ENCODE assay signal across 12 cellular contexts in the genomic region with DNA sequence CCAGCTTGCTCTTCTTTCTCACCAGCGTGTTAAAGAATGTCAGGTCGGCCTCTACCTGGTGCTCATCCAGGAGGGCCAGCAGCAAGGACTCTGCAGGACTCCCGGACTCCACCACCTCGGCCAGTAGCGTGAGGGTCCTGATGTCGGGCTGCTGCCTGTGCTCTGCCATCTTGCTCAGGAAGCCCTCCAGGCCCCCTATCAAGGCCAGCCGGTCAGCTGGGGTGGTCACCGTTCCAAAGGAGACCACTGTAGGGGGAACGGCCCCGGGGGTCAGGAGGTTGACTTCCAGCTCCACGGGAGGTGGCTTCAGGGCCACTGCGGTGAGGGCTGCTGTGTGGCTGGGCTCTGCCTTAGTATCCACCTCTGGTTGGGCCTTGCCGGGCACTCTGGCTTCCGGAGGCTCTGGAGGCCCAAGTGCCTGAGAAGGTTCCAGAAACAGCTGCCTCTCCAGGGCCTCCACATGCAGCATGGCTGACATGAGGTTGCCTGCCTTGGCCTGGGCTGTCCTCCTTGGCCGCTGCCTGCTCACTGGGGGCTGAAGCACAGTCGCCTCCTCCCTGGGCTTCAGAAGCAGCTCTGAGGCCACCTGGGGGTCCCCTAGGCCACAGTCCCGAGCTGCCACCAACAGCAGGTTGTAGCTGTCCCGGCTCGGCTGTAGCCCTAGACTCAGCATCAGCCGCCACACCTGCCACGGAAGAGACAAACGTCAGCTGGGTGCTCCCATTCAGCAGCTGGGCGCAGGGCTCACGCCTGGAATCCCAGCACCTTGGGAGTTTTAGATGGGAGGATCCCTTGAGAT. TPM values are rescaled to one million over a fixed set of nuclear protein-coding genes. Genes with fewer than 3 reads are reported as not detected.
DNase-seq lines count a peak whose midpoint lies in the region; ATAC-seq and TF ChIP-seq lines count a peak whose summit lies in the region.
"Had no signal": no experiment of that assay in that cellular context is flagged by ENCODE, and none has a peak within 500 bp of the region (broad histone marks: within the 10 kb centered on the region; RNA-seq: fewer than 3 reads in every experiment).

No MANE protein-coding gene starts in this region.

- H3K9me3 ChIP-seq in Caco-2 (no peaks in the 10 kb centered on the region), H9 (ENCODE audit: control insufficient read depth, low read depth, low read length) (no peaks in the 10 kb centered on the region), upper lobe of right lung (no peaks in the 10 kb centered on the region)

- no peak overlapping the region for H2BK120ac ChIP-seq in H9 (ENCODE audit: low read depth, low read length, poor library complexity, severe bottlenecking)

- H3K56ac ChIP-seq in H9 (ENCODE audit: insufficient read length, low read depth, low read length): no peak overlapping the region

- no peaks in the 10 kb centered on the region for H3K23me2 ChIP-seq in H9 (ENCODE audit: insufficient read length, low read depth, low read length, poor library complexity, severe bottlenecking)

- H3T11ph ChIP-seq in H9 (ENCODE audit: low read length): no peak overlapping the region

- H3K4me1 Mint-ChIP-seq in Caco-2 (ENCODE audit: low read depth, unreplicated experiment): peaks cover 9% of the 10 kb centered on the region
- H3K4me1 Mint-ChIP-seq in H9: peaks cover 8% of the 10 kb centered on the region in 2 experiments
- H3K4me1 Mint-ChIP-seq: CD14-positive monocyte had no signal

- TF ChIP-seq CTCF in Caco-2 (IDR thresholded peaks at IDR 0.05; ENCODE audit: insufficient read depth in 1 of 2, low read depth in 1 of 2, low read length in 1 of 2, severe bottlenecking in 1 of 2, unreplicated experiment in 1 of 2) (no peak), H9 (conservative IDR thresholded peaks at IDR 0.05) (no peak), foreskin keratinocyte (conservative IDR thresholded peaks at IDR 0.05) (no peak), upper lobe of right lung (IDR thresholded peaks at IDR 0.05) (no peak)

- H3K36me3 ChIP-seq in Caco-2 (ENCODE audit: control insufficient read depth, insufficient read depth, low read length) (peaks cover 18% of the 10 kb centered on the region), upper lobe of right lung (peaks cover 67% of the 10 kb centered on the region)

- H3K9ac ChIP-seq in H9 (ENCODE audit: extremely low read depth, insufficient read length, low read length): no peak overlapping the region

- CTCF ChIA-PET in Caco-2 (lab: Charles Lee): no interaction called here

- no peak overlapping the region for H3K23ac ChIP-seq in H9 (ENCODE audit: insufficient read length, low read depth, low read length)

- no peak overlapping the region for H2BK15ac ChIP-seq in H9 (ENCODE audit: low read depth, low read length)

- no peak overlapping the region for H4K91ac ChIP-seq in H9 (ENCODE audit: insufficient read length, low read depth, low read length)

- no peak overlapping the region for H2BK20ac ChIP-seq in H9 (ENCODE audit: low read depth, low read length, poor library complexity, severe bottlenecking)

- H4K20me1 ChIP-seq in H9 (ENCODE audit: control insufficient read depth, insufficient read depth, insufficient read length): no peaks in the 10 kb centered on the region

- H3K4me3 Mint-ChIP-seq in Caco-2 (ENCODE audit: unreplicated experiment) (no peak overlapping the region), H9 (no peak overlapping the region)
- H3K4me3 Mint-ChIP-seq: CD14-positive monocyte; CD8-positive, alpha-beta T cell had no signal

- no peak overlapping the region for H4K5ac ChIP-seq in H9 (ENCODE audit: insufficient read length, low read depth, low read length)

- no peaks in the 10 kb centered on the region for H3K79me1 ChIP-seq in H9 (ENCODE audit: insufficient read depth, low read depth, low read length, poor library complexity, severe bottlenecking)

- H3K27ac Mint-ChIP-seq in Caco-2 (ENCODE audit: unreplicated experiment) (peak overlapping the region; percentile 66), H9 (peak overlapping the region in 2 of 3 experiments; percentile 61 to 76; a peak in 1 of 7 replicates)
- H3K27ac Mint-ChIP-seq: CD8-positive, alpha-beta T cell had no signal

- H2AK5ac ChIP-seq in H9 (ENCODE audit: insufficient read length, low read length): no peak overlapping the region

- no peak overlapping the region for H3K4me2 ChIP-seq in H9 (ENCODE audit: insufficient read depth, insufficient read length, low read length)

- ATAC-seq in foreskin keratinocyte (peak; percentile 18), upper lobe of right lung (peak; percentile 14)
- ATAC-seq: CD8-positive, alpha-beta T cell; HCT116 had no signal

- WGBS in H9 (ENCODE audit: extremely low coverage, insufficient read length, low lambda C conversion rate): no CpG with 5 or more reads among the region's 24 CpGs

- POLR2A ChIA-PET in Caco-2 (lab: Charles Lee): no interaction called here

- H3K18ac ChIP-seq in H9 (ENCODE audit: insufficient read length, low read depth, low read length): no peak overlapping the region

- no peak overlapping the region for H3K4ac ChIP-seq in H9 (ENCODE audit: low read depth, low read length)

- no peak overlapping the region for H2BK12ac ChIP-seq in H9 (ENCODE audit: insufficient read length, low read depth, low read length)

- no peaks in the 10 kb centered on the region for H3K27me3 Mint-ChIP-seq in Caco-2 (ENCODE audit: insufficient read depth, unreplicated experiment)
- no peaks in the 10 kb centered on the region for H3K27me3 Mint-ChIP-seq in H9 (ENCODE audit: low read depth)

- H3K36me3 Mint-ChIP-seq in Caco-2 (ENCODE audit: insufficient read depth, unreplicated experiment): peaks cover 90% of the 10 kb centered on the region
- H3K36me3 Mint-ChIP-seq in H9 (ENCODE audit: insufficient read depth in 1 of 3, low read depth in 3 of 3): peaks cover 54 to 79% (median 73%) of the 10 kb centered on the region in 3 experiments

- no peaks in the 10 kb centered on the region for H3K27me3 ChIP-seq in Caco-2 (replicated peaks; ENCODE audit: control insufficient read depth, insufficient read depth, low read length)
- H3K27me3 ChIP-seq in H9 (ENCODE audit: insufficient read depth, low read length): no peaks in the 10 kb centered on the region
- no peaks in the 10 kb centered on the region for H3K27me3 ChIP-seq in foreskin keratinocyte
- no peaks in the 10 kb centered on the region for H3K27me3 ChIP-seq in upper lobe of right lung

- H3K27ac ChIP-seq in H9 (ENCODE audit: insufficient read length, low read depth, low read length) (no peak overlapping the region), foreskin keratinocyte (no peak overlapping the region), upper lobe of right lung (no peak overlapping the region)
- H3K27ac ChIP-seq: HL-60 had no signal

- H3K4me1 ChIP-seq in Caco-2 (peaks cover 24% of the 10 kb centered on the region), H9 (ENCODE audit: insufficient read depth, low read length) (no peaks in the 10 kb centered on the region), foreskin keratinocyte (no peaks in the 10 kb centered on the region), upper lobe of right lung (no peaks in the 10 kb centered on the region)

- intact Hi-C loops in Caco-2 (cut with micrococcal nuclease; ENCODE audit: unreplicated experiment): no loop called here
- intact Hi-C loops in upper lobe of right lung (cut with DNase I): no loop called here

- no peak overlapping the region for H3K4me3 ChIP-seq in Caco-2 (ENCODE audit: low read depth, low read length)
- no peak overlapping the region for H3K4me3 ChIP-seq in upper lobe of right lung

- H4K8ac ChIP-seq in H9 (replicated peaks; ENCODE audit: insufficient read length, low read depth, low read length): no peak overlapping the region

- H2AFZ ChIP-seq in H9 (ENCODE audit: low read length): no peak overlapping the region

- H3K9me3 Mint-ChIP-seq in Caco-2 (ENCODE audit: unreplicated experiment) (no peaks in the 10 kb centered on the region), H9 (no peaks in the 10 kb centered on the region)
- H3K9me3 Mint-ChIP-seq: CD8-positive, alpha-beta T cell had no signal

- no peaks in the 10 kb centered on the region for H3K79me2 ChIP-seq in H9 (ENCODE audit: insufficient read depth, low read length)

- no peak overlapping the region for H2BK5ac ChIP-seq in H9 (ENCODE audit: insufficient read length, low read length)

- H3K14ac ChIP-seq in H9 (ENCODE audit: insufficient read depth, low read length): no peak overlapping the region; the same call in 1 of the 2 replicates

- DNase-seq in Caco-2 (no peak), H9 (no peak), foreskin keratinocyte (no peak), upper lobe of right lung (no peak), NCI-H82 (lab: John Stamatoyannopoulos, UW) (no peak), DMS79 treated with DMSO at 0.1 percent for 48 hours (lab: John Stamatoyannopoulos, UW) (no peak)
- DNase-seq: CD8-positive, alpha-beta T cell; COR-L47; GF-D8 had no signal

- no TSS peak for BruUV-seq in Caco-2 (replicated peaks; lab: Mats Ljungman, UMichigan)

RNA-seq across cellular contexts. Expression of gene PTCD1, which starts 13.5 kb away (rescaled TPM):
- 59.6 TPM in 2 replicates for total RNA-seq in Caco-2 (2022)
- total RNA-seq in H9 (2021): 12.8 and 14.1 TPM in 2 replicates
- 5.1 and 5.3 TPM in 2 replicates for total RNA-seq in foreskin keratinocyte
- 3.1 and 3.3 TPM in 2 replicates for polyA plus RNA-seq in foreskin keratinocyte
- 7.5 TPM for total RNA-seq in upper lobe of right lung

RNA-seq across cellular contexts. Expression of gene CPSF4, which starts 13.6 kb away (rescaled TPM):
- 133 and 158 TPM in 2 replicates for total RNA-seq in Caco-2 (2022)
- total RNA-seq in H9 (2021): 96.2 and 98.2 TPM in 2 replicates
- total RNA-seq in foreskin keratinocyte: 37.1 and 38.1 TPM in 2 replicates
- polyA plus RNA-seq in foreskin keratinocyte: 39.7 and 41.8 TPM in 2 replicates
- 26.9 TPM for total RNA-seq in upper lobe of right lung

RNA-seq across cellular contexts. Expression of gene BUD31, which starts 16.4 kb away (rescaled TPM):
- total RNA-seq in Caco-2 (2022) (199 and 220 TPM in 2 replicates), H9 (2021) (104 TPM in 2 replicates), foreskin keratinocyte (111 and 122 TPM in 2 replicates), upper lobe of right lung (72.0 TPM)
- polyA plus RNA-seq in foreskin keratinocyte: 140 and 156 TPM in 2 replicates

RNA-seq across cellular contexts. Expression of gene PDAP1, which starts 16.7 kb away (rescaled TPM):
- total RNA-seq in Caco-2 (2022): 180 and 191 TPM in 2 replicates
- total RNA-seq in H9 (2021): 150 and 160 TPM in 2 replicates
- 126 and 147 TPM in 2 replicates for total RNA-seq in foreskin keratinocyte
- polyA plus RNA-seq in foreskin keratinocyte: 288 and 315 TPM in 2 replicates
- 76.4 TPM for total RNA-seq in upper lobe of right lung

RNA-seq across cellular contexts. Expression of gene ATP5MF, which starts 40.8 kb away (rescaled TPM):
- total RNA-seq in Caco-2 (2022) (554 and 595 TPM in 2 replicates), H9 (2021) (504 and 516 TPM in 2 replicates), foreskin keratinocyte (574 and 629 TPM in 2 replicates), upper lobe of right lung (231 TPM)
- polyA plus RNA-seq in foreskin keratinocyte: 1,137 and 1,181 TPM in 2 replicates
